ENCODE assay signal across 26 cellular contexts in genomic region chr2:52083214-52083613, GRCh38.
"Had no signal": no experiment of that assay in that cellular context is flagged by ENCODE, and none has a peak within 500 bp of the region (broad histone marks: within the 10 kb centered on the region; RNA-seq: fewer than 3 reads in every experiment).

No MANE protein-coding gene starts in this region.

- DNase-seq: activated CD4-positive, alpha-beta T cell treated with anti-CD3 and anti-CD28 coated beads, Interleukin-2, amount 10 ng/mL, durations not matched to agents 24 days and 14 days; activated CD4-positive, alpha-beta T cell treated with anti-CD3 and anti-CD28 coated beads, Interleukin-2, amount 50 U/mL, for 4 hours; activated CD8-positive, alpha-beta T cell treated with anti-CD3 and anti-CD28 coated beads for 36 hours; activated effector memory CD4-positive, alpha-beta T cell treated with anti-CD3 and anti-CD28 coated beads, Interleukin-2, amount 50 U/mL, for 16 hours; activated naive CD4-positive, alpha-beta T cell; activated T-cell treated with anti-CD3 and anti-CD28 coated beads, Interleukin-2, amount 50 U/mL, for 1 hour; activated T-cell treated with anti-CD3 and anti-CD28 coated beads, Interleukin-2, amount 50 U/mL, for 72 hours; anterior cingulate cortex; central memory CD4-positive, alpha-beta T cell; Kasumi-1; KG1; MM.1S; MV-4-11; NCI-H1092 treated with DMSO at 0.1 percent for 48 hours; NCI-H146; NCI-H187; NCI-H2029 treated with DMSO at 0.1 percent for 48 hours; NCI-H2107; NCI-H345; NCI-H524 treated with DMSO at 0.1 percent for 48 hours; NCI-H82; PC-9; SIG-M5 had no signal

- H3K4me2 ChIP-seq: PC-9 had no signal

- ATAC-seq: activated CD8-positive, alpha-beta T cell treated with anti-CD3 and anti-CD28 coated beads for 36 hours; activated T-cell treated with anti-CD3 and anti-CD28 coated beads, Interleukin-2, amount 50 U/mL, for 72 hours; activated T-helper 17 cell treated with anti-CD3 and anti-CD28 coated beads, Interleukin-2, amount 50 U/mL, for 72 hours; Right ventricle myocardium inferior had no signal

- H2AFZ ChIP-seq: PC-9 had no signal

- H3K27ac ChIP-seq: PC-9, RWPE1 had no signal

- H3K4me3 ChIP-seq: PC-9 had no signal
